In the genomic region with DNA sequence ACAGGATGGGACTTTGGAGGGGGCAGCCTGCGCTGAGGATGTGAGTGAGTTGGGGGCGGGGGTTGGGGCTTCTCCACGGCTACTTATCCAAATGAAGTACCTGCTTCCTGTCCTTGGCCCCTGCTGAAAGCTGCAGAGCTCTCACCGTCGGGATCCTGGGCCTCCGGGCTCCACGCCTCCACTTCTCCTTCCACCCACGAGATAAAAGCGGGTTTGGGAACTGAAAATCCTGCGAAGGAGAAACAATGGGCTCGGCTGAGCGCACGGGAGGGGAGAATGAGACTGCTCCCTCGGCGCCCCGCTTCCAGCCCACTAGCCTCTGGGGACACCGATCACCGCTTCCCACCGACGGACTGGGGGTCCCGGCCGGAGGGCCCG, we compare ENCODE assay signal across 1 cellular context.
TF ChIP-seq lines count a peak whose summit lies in the region.

No MANE protein-coding gene starts in this region.

TF ChIP-seq in K562, 482 proteins besides CTCF, POLR2A, EP300 and RAD21:
- TF ChIP-seq, protein P1, sequence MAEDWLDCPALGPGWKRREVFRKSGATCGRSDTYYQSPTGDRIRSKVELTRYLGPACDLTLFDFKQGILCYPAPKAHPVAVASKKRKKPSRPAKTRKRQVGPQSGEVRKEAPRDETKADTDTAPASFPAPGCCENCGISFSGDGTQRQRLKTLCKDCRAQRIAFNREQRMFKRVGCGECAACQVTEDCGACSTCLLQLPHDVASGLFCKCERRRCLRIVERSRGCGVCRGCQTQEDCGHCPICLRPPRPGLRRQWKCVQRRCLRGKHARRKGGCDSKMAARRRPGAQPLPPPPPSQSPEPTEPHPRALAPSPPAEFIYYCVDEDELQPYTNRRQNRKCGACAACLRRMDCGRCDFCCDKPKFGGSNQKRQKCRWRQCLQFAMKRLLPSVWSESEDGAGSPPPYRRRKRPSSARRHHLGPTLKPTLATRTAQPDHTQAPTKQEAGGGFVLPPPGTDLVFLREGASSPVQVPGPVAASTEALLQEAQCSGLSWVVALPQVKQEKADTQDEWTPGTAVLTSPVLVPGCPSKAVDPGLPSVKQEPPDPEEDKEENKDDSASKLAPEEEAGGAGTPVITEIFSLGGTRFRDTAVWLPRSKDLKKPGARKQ (CRISPR knock-in tag; IDR thresholded peaks at IDR 0.05), result no peak
- peak in 1 of 2 experiments; percentile 3 for TF ChIP-seq E2F6 (IDR thresholded peaks at IDR 0.05; ENCODE audit: borderline replicate concordance in 1 of 2, extremely low read depth in 1 of 2, insufficient read depth in 1 of 2, insufficient read length in 1 of 2, low read depth in 1 of 2, low read length in 1 of 2, poor library complexity in 1 of 2, severe bottlenecking in 1 of 2)
- peak; percentile 28 for TF ChIP-seq TBP (optimal IDR thresholded peaks at IDR 0.05; ENCODE audit: low read depth, low read length)
- TF ChIP-seq, protein P2, sequence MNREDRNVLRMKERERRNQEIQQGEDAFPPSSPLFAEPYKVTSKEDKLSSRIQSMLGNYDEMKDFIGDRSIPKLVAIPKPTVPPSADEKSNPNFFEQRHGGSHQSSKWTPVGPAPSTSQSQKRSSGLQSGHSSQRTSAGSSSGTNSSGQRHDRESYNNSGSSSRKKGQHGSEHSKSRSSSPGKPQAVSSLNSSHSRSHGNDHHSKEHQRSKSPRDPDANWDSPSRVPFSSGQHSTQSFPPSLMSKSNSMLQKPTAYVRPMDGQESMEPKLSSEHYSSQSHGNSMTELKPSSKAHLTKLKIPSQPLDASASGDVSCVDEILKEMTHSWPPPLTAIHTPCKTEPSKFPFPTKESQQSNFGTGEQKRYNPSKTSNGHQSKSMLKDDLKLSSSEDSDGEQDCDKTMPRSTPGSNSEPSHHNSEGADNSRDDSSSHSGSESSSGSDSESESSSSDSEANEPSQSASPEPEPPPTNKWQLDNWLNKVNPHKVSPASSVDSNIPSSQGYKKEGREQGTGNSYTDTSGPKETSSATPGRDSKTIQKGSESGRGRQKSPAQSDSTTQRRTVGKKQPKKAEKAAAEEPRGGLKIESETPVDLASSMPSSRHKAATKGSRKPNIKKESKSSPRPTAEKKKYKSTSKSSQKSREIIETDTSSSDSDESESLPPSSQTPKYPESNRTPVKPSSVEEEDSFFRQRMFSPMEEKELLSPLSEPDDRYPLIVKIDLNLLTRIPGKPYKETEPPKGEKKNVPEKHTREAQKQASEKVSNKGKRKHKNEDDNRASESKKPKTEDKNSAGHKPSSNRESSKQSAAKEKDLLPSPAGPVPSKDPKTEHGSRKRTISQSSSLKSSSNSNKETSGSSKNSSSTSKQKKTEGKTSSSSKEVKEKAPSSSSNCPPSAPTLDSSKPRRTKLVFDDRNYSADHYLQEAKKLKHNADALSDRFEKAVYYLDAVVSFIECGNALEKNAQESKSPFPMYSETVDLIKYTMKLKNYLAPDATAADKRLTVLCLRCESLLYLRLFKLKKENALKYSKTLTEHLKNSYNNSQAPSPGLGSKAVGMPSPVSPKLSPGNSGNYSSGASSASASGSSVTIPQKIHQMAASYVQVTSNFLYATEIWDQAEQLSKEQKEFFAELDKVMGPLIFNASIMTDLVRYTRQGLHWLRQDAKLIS (CRISPR knock-in tag; IDR thresholded peaks at IDR 0.05), result 0 out of 2 replicates have a peak, but pooled peaks have one; percentile 64
- TF ChIP-seq ZNF589 (CRISPR knock-in tag; IDR thresholded peaks at IDR 0.05; ENCODE audit: low read depth), result 0 out of 2 replicates have a peak, but pooled peaks have one; percentile 15
- TF ChIP-seq JUNB (CRISPR knock-in tag; conservative IDR thresholded peaks at IDR 0.05), result no peak
- TF ChIP-seq SPI1 (IDR thresholded peaks at IDR 0.05; ENCODE audit: borderline replicate concordance, low read depth, low read length), result 0 out of 2 replicates have a peak, but pooled peaks have one; percentile 28
- peak; percentile 25 for TF ChIP-seq PCBP1 (IDR thresholded peaks at IDR 0.05; ENCODE audit: low read depth, low read length, poor library complexity, severe bottlenecking)
- 0 out of 4 replicates have a peak, but pooled peaks of 1 of the 2 experiments have one; percentile 48 for TF ChIP-seq KDM4B (IDR thresholded peaks at IDR 0.05; ENCODE audit: borderline replicate concordance in 2 of 2, low read depth in 1 of 2)
- TF ChIP-seq MCM5 (IDR thresholded peaks at IDR 0.05; ENCODE audit: low read depth), result no peak
- TF ChIP-seq ZBTB7A (IDR thresholded peaks at IDR 0.05; ENCODE audit: borderline replicate concordance, control insufficient read depth, low read depth, low read length), result peak; percentile 22; the same call in 1 of the 2 replicates
- peak; percentile 70 for TF ChIP-seq FOXJ2 (tag; IDR thresholded peaks at IDR 0.05)
